ENCODE assay signal across 1 cellular context in genomic region chr19:50314724-50315700, GRCh38.
A peak's percentile ranks its signal among the peaks of the same experiment; 100 is the strongest.
TF ChIP-seq lines count a peak whose summit lies in the region.

No MANE protein-coding gene starts in this region.

TF ChIP-seq in endothelial cell of umbilical vein, 7 proteins besides CTCF, POLR2A, EP300 and RAD21:
- no peak for TF ChIP-seq POLR2AphosphoS5 (IDR thresholded peaks at IDR 0.05; ENCODE audit: insufficient read depth, low read depth, low read length)
- peak; percentile 35 for TF ChIP-seq EZH2 (IDR thresholded peaks at IDR 0.05; ENCODE audit: borderline replicate concordance, low read depth, low read length, severe bottlenecking)
